8 cellular contexts compared by ENCODE assay signal in the genomic region with DNA sequence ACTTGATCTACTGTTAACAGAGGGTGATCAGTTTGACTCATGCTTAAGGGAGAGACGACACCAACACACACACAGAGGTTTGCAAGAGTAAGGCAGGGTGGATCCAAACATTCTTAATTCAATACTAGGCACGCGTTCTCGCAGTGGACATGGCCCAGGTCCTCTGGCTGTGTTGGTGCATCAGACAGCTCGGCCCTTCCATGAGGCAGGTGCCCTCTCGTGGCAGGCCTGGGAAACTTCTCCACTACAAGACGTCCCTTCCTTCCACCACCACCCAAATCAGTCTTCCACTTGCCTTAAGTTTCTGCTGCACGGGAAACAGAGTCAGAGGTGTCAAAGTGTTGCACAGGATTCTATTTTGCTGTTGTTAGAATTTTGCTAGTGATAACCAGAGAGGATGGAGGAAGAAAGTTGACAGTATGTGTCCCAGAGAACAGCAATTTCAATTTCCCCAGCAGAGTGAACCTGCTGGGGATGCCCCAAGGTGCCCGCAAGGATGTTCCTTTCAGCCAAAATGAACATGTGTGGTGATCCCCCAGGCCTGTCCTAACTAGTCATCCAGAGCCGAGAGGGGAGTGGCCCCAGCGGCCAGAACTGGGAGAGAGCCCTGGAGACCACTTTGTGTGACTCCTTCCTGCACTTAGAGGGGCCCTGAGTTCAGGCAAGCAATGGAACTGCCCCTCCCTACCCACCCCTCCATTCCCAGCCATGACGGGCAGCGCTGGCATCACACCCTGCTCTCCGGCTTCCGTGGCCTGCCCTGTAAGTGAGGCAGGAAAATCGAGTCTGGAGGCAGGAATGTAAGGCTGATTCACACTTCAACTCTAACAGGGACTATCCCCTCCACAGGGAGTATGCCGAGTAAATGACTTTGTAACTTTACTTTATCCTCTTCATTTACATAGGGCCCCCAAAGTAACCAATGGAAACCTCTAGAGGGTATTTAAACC. TPM values are rescaled to one million over a fixed set of nuclear protein-coding genes. Genes with fewer than 3 reads are reported as not detected.
DNase-seq lines count a peak whose midpoint lies in the region; ATAC-seq and TF ChIP-seq lines count a peak whose summit lies in the region.

No MANE protein-coding gene starts in this region.

- H4K8ac ChIP-seq in neuronal stem cell (ENCODE audit: low read depth, low read length) = no peak overlapping the region

- no peak overlapping the region for H4K91ac ChIP-seq in neuronal stem cell (ENCODE audit: low read depth, low read length, poor library complexity)

- no peak overlapping the region for H3K4me2 ChIP-seq in OCI-LY1 (ENCODE audit: low read length)
- H3K4me2 ChIP-seq in neuronal stem cell (ENCODE audit: insufficient read depth, low read length, poor library complexity, severe bottlenecking) = no peak overlapping the region

- DNase-seq in GDM1 (lab: John Stamatoyannopoulos, UW) (peak; percentile 54), fibroblast of mammary gland (ENCODE audit: low read depth) (peak; percentile 78), neuronal stem cell (ENCODE audit: low spot score) (peak; percentile 32), superior temporal gyrus (ENCODE audit: extremely low spot score) (peak; percentile 60)
- DNase-seq in activated T-cell treated with anti-CD3 and anti-CD28 coated beads, Interleukin-2, amount 50 U/mL, for 4 hours = peak; percentile 45

- H2BK15ac ChIP-seq in neuronal stem cell (ENCODE audit: low read length) = no peak overlapping the region

- no peaks in the 10 kb centered on the region for H3K79me2 ChIP-seq in OCI-LY1 (ENCODE audit: insufficient read depth, low read length)

- H3K36me3 ChIP-seq in OCI-LY1 (ENCODE audit: insufficient read depth, low read length) (peaks cover 5% of the 10 kb centered on the region; the same call in 1 of the 2 replicates), neuronal stem cell (replicated peaks in 1 of 2; ENCODE audit: control insufficient read depth in 2 of 2, insufficient read depth in 2 of 2, low read length in 2 of 2) (no peaks in the 10 kb centered on the region)

- H3F3A ChIP-seq in OCI-LY1 (ENCODE audit: insufficient read depth, low read length) = no peaks in the 10 kb centered on the region

- no peaks in the 10 kb centered on the region for H3K9me3 ChIP-seq in OCI-LY1 (ENCODE audit: low read length)
- no peaks in the 10 kb centered on the region for H3K9me3 ChIP-seq in neuronal stem cell (replicated peaks in 1 of 2; ENCODE audit: control insufficient read depth in 2 of 2, insufficient read depth in 1 of 2, low read depth in 1 of 2, low read length in 2 of 2)

- H3K36me3 Mint-ChIP-seq in activated T-cell treated with anti-CD3 and anti-CD28 coated beads, Interleukin-2, amount 50 U/mL, for 4 hours (ENCODE audit: insufficient read depth) = peaks cover 26% of the 10 kb centered on the region

- no peaks in the 10 kb centered on the region for H3K4me1 Mint-ChIP-seq in activated T-cell treated with anti-CD3 and anti-CD28 coated beads, Interleukin-2, amount 50 U/mL, for 4 hours (ENCODE audit: low read depth)

- no peak overlapping the region for H2BK5ac ChIP-seq in neuronal stem cell (ENCODE audit: low read length)

- H3K9ac ChIP-seq in OCI-LY1 (ENCODE audit: low read length) (no peak overlapping the region), neuronal stem cell (ENCODE audit: low read depth, low read length, poor library complexity) (no peak overlapping the region)

- H3K79me1 ChIP-seq in neuronal stem cell (ENCODE audit: low read depth, low read length) = no peaks in the 10 kb centered on the region

- no peaks in the 10 kb centered on the region for H3K27me3 Mint-ChIP-seq in activated T-cell treated with anti-CD3 and anti-CD28 coated beads, Interleukin-2, amount 50 U/mL, for 4 hours (ENCODE audit: low read depth)

- H3K9me2 ChIP-seq in OCI-LY1 (ENCODE audit: low read depth, low read length) = no peaks in the 10 kb centered on the region

- peaks cover 5% of the 10 kb centered on the region for H3K9me3 Mint-ChIP-seq in activated T-cell treated with anti-CD3 and anti-CD28 coated beads, Interleukin-2, amount 50 U/mL, for 4 hours

- no peak overlapping the region for H2BK120ac ChIP-seq in neuronal stem cell (ENCODE audit: low read depth, low read length)

- H4K20me1 ChIP-seq in OCI-LY1 (ENCODE audit: insufficient read depth, low read length) = no peaks in the 10 kb centered on the region

- WGBS in neuronal stem cell (ENCODE audit: extremely low coverage in 2 of 2, insufficient read length in 2 of 2, insufficient replicate concordance in 1 of 2), 2 donors = no CpG with 5 or more reads among the region's 17 CpGs

- no peak overlapping the region for H3K14ac ChIP-seq in neuronal stem cell (ENCODE audit: low read length)

- no peak overlapping the region for H3K18ac ChIP-seq in neuronal stem cell (ENCODE audit: low read length)

- H3K4ac ChIP-seq in neuronal stem cell (ENCODE audit: low read length) = no peak overlapping the region

- H3K27me3 ChIP-seq in OCI-LY1 (ENCODE audit: insufficient read depth, low read length) (no peaks in the 10 kb centered on the region), neuronal stem cell (ENCODE audit: control insufficient read depth in 3 of 3, insufficient read depth in 3 of 3, low read depth in 1 of 3, low read length in 3 of 3) (no peaks in the 10 kb centered on the region)

- no peak overlapping the region for H2AK5ac ChIP-seq in neuronal stem cell (ENCODE audit: low read depth, low read length)

- H3K27ac ChIP-seq in OCI-LY1 (ENCODE audit: low read depth, low read length, poor library complexity, severe bottlenecking) = no peak overlapping the region
- no peak overlapping the region for H3K27ac ChIP-seq in neuronal stem cell (replicated peaks; ENCODE audit: low read length)

- TF ChIP-seq CTCF in OCI-LY1 (IDR thresholded peaks at IDR 0.05; ENCODE audit: low read length) = peak; percentile 86
- TF ChIP-seq CTCF in fibroblast of mammary gland (conservative IDR thresholded peaks at IDR 0.05; ENCODE audit: control insufficient read depth, insufficient read depth, low read depth, low read length) = peak; percentile 82

- no peak overlapping the region for H3K4me3 Mint-ChIP-seq in activated T-cell treated with anti-CD3 and anti-CD28 coated beads, Interleukin-2, amount 50 U/mL, for 4 hours

- no peak overlapping the region for H3K4me3 ChIP-seq in OCI-LY1 (ENCODE audit: low read depth, low read length, poor library complexity, severe bottlenecking)
- no peak overlapping the region for H3K4me3 ChIP-seq in fibroblast of mammary gland (ENCODE audit: control insufficient read depth, low read depth, low read length)
- H3K4me3 ChIP-seq in neuronal stem cell (ENCODE audit: low read length in 2 of 2) = no peak overlapping the region

- H3K23ac ChIP-seq in neuronal stem cell (ENCODE audit: low read depth, low read length, poor library complexity) = no peak overlapping the region

- H2BK12ac ChIP-seq in neuronal stem cell (ENCODE audit: low read length) = no peak overlapping the region

- no peaks in the 10 kb centered on the region for H3K4me1 ChIP-seq in OCI-LY1 (ENCODE audit: insufficient read depth, low read length, severe bottlenecking)
- H3K4me1 ChIP-seq in neuronal stem cell (ENCODE audit: control insufficient read depth in 2 of 2, insufficient read depth in 1 of 2, low read depth in 1 of 2, low read length in 2 of 2) = peaks cover 0 to 1% of the 10 kb centered on the region in 2 donors

- ATAC-seq in HG02852 (IDR thresholded peaks at IDR 0.05; ENCODE audit: unreplicated experiment) (peak; percentile 66), GM18519 (IDR thresholded peaks at IDR 0.05; ENCODE audit: low FRiP score, unreplicated experiment) (no peak)
- ATAC-seq in activated T-cell treated with anti-CD3 and anti-CD28 coated beads, Interleukin-2, amount 50 U/mL, for 4 hours = peak; percentile 61 to 63

- H2AFZ ChIP-seq in OCI-LY1 (ENCODE audit: low read length) (no peak overlapping the region), neuronal stem cell (ENCODE audit: low read length) (no peak overlapping the region)

RNA-seq across cellular contexts. Expression of a gene that starts 34.8 kb away (rescaled TPM):
- 10 to 100 TPM; 13.8 to 33.8 (median 22.7) TPM for total RNA-seq in activated T-cell treated with anti-CD3 and anti-CD28 coated beads, Interleukin-2, amount 50 U/mL, for 4 hours
- polyA plus RNA-seq in neuronal stem cell (2013, experiment 1 of 2) = 0.91 TPM
- 0.75 TPM for polyA plus RNA-seq in neuronal stem cell (2013, experiment 2 of 2)

RNA-seq across cellular contexts. Expression of a gene that starts 47.1 kb away (rescaled TPM):
- under 1 TPM; 0.24 to 0.33 (median 0.30) TPM for total RNA-seq in activated T-cell treated with anti-CD3 and anti-CD28 coated beads, Interleukin-2, amount 50 U/mL, for 4 hours
- polyA plus RNA-seq in neuronal stem cell (2013, experiment 1 of 2) = 0.07 TPM
- polyA plus RNA-seq in neuronal stem cell (2013, experiment 2 of 2) = 0.07 TPM
